ENCODE assay signal across 1 cellular context in the genomic region with DNA sequence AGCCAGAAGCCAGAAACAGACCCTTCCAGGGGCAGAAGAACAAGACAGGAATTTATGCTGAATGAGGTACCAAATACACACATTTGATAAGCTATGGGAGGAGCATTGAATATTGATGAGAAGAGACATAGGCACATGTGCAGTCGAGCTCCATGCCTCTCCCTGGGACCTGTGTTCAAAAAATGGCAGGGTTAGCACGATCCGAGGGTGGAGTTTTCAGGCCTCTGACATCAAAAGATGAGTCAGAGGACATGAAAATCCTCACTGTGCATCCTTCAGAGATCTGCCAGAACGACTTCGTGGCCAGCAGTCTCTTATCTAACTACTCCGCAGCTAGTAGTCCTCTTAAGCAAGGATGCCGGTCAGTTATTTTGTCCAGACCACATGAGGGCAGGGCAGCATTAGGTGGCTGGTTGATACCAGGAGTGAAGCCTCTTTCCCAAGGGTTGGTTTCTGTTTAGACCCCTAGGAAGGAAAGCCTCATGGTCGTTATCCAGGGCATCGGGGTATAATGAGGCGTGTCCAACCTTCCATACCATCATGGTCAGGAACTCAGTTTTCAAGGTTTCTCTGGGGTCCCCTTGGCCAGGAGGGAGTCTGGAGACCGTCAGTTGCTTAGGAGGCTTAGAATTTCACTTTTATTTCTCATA.
TF ChIP-seq lines count a peak whose summit lies in the region.

No MANE protein-coding gene starts in this region.

TF ChIP-seq in K562, 482 proteins besides CTCF, POLR2A, EP300 and RAD21 (continued from another document):
- TF ChIP-seq, protein P1, sequence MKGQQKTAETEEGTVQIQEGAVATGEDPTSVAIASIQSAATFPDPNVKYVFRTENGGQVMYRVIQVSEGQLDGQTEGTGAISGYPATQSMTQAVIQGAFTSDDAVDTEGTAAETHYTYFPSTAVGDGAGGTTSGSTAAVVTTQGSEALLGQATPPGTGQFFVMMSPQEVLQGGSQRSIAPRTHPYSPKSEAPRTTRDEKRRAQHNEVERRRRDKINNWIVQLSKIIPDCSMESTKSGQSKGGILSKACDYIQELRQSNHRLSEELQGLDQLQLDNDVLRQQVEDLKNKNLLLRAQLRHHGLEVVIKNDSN (CRISPR knock-in tag; IDR thresholded peaks at IDR 0.05) = 0 out of 2 replicates have a peak, but pooled peaks have one; percentile 16
- no peak for TF ChIP-seq ZNF274 (IDR thresholded peaks at IDR 0.05; ENCODE audit: borderline replicate concordance, low read depth, low read length)
- peak; percentile 87 for TF ChIP-seq MYNN (IDR thresholded peaks at IDR 0.05)
- no peak for TF ChIP-seq MYNN (CRISPR knock-in tag; IDR thresholded peaks at IDR 0.05)
- 0 out of 2 replicates have a peak, but pooled peaks have one; percentile 27 for TF ChIP-seq ZSCAN32 (CRISPR knock-in tag; IDR thresholded peaks at IDR 0.05)
- no peak for TF ChIP-seq FUS (optimal IDR thresholded peaks at IDR 0.05; ENCODE audit: low read depth, low read length)
- peak; percentile 68; the same call in 1 of the 2 replicates for TF ChIP-seq NBN (IDR thresholded peaks at IDR 0.05; ENCODE audit: low read depth)
